Comparison of ENCODE assay signal across 2 cellular contexts in genomic region chr16:59552164-59552563, GRCh38.
A peak's percentile ranks its signal among the peaks of the same experiment; 100 is the strongest.
TF ChIP-seq lines count a peak whose summit lies in the region.

No MANE protein-coding gene starts in this region.

TF ChIP-seq in HepG2, 621 proteins besides CTCF, POLR2A, EP300 and RAD21 (continued from another document):
- TF ChIP-seq ZBTB40 (IDR thresholded peaks at IDR 0.05) (no peak), ZBTB40 (CRISPR knock-in tag; IDR thresholded peaks at IDR 0.05) (no peak), TAF1 (CRISPR knock-in tag; IDR thresholded peaks at IDR 0.05) (no peak), ZNF331 (CRISPR knock-in tag; IDR thresholded peaks at IDR 0.05) (no peak), MAFK (conservative IDR thresholded peaks at IDR 0.05 in 1 of 2, IDR thresholded peaks at IDR 0.05 in 1 of 2; ENCODE audit: low read length in 2 of 2) (peak; percentile 14 to 24; a peak in 1 of 4 replicates), SRSF1 (optimal IDR thresholded peaks at IDR 0.05; ENCODE audit: low read depth, low read length) (no peak), FOSL2 (CRISPR knock-in tag; IDR thresholded peaks at IDR 0.05) (no peak), ZNF343 (CRISPR knock-in tag; IDR thresholded peaks at IDR 0.05) (no peak), ZFP62 (CRISPR knock-in tag; IDR thresholded peaks at IDR 0.05) (no peak), GATAD2A (CRISPR knock-in tag; IDR thresholded peaks at IDR 0.05) (no peak)

TF ChIP-seq in K562, 482 proteins besides CTCF, POLR2A, EP300 and RAD21 (continued from another document):
- TF ChIP-seq SFPQ (IDR thresholded peaks at IDR 0.05; ENCODE audit: low read depth, low read length) = no peak
- peak; percentile 29; the same call in 1 of the 2 replicates for TF ChIP-seq NFE2L1 (tag; IDR thresholded peaks at IDR 0.05; ENCODE audit: borderline replicate concordance, low read depth)
- TF ChIP-seq DMBX1 (CRISPR knock-in tag; IDR thresholded peaks at IDR 0.05; ENCODE audit: borderline replicate concordance) = peak; percentile 97
- TF ChIP-seq ZNF551 (CRISPR knock-in tag; IDR thresholded peaks at IDR 0.05) = no peak
- 0 out of 2 replicates have a peak, but pooled peaks have one; percentile 24 for TF ChIP-seq NFE2 (IDR thresholded peaks at IDR 0.05; ENCODE audit: low read depth)
- TF ChIP-seq ZNF311 (CRISPR knock-in tag; IDR thresholded peaks at IDR 0.05) = 0 out of 2 replicates have a peak, but pooled peaks have one; percentile 77
- TF ChIP-seq MAFG (tag; conservative IDR thresholded peaks at IDR 0.05) = peak; percentile 49; the same call in 1 of the 2 replicates
